ENCODE assay signal across 18 cellular contexts in genomic region chr5:15601274-15601673, GRCh38.
A peak's percentile ranks its signal among the peaks of the same experiment; 100 is the strongest.
DNase-seq lines count a peak whose midpoint lies in the region; ATAC-seq and TF ChIP-seq lines count a peak whose summit lies in the region.
"Had no signal": no experiment of that assay in that cellular context is flagged by ENCODE, and none has a peak within 500 bp of the region (broad histone marks: within the 10 kb centered on the region; RNA-seq: fewer than 3 reads in every experiment).

No MANE protein-coding gene starts in this region.

- no peaks in the 10 kb centered on the region for H3K4me1 ChIP-seq in colonic mucosa
- H3K4me1 ChIP-seq: Caco-2 had no signal

- H3K9me3 ChIP-seq in neural cell (ENCODE audit: low read length), result no peaks in the 10 kb centered on the region
- H3K9me3 ChIP-seq in colonic mucosa, result no peaks in the 10 kb centered on the region
- H3K9me3 ChIP-seq: Caco-2, left ventricle myocardium inferior had no signal

- peak; percentile 58 for TF ChIP-seq EP300 in neural cell (conservative IDR thresholded peaks at IDR 0.05; ENCODE audit: poor library complexity, severe bottlenecking)

- H3K4me3 Mint-ChIP-seq in WTC11, result no peak overlapping the region
- H3K4me3 Mint-ChIP-seq: activated CD8-positive, alpha-beta T cell treated with anti-CD3 and anti-CD28 coated beads for 36 hours; activated naive CD8-positive, alpha-beta T cell; activated T-cell treated with anti-CD3 and anti-CD28 coated beads, Interleukin-2, amount 50 U/mL, for 72 hours; naive B cell; T-helper 17 cell had no signal

- H4K20me1 ChIP-seq in neural cell (ENCODE audit: insufficient read depth), result no peaks in the 10 kb centered on the region

- no peak overlapping the region for H3K4me2 ChIP-seq in neural cell (ENCODE audit: low read length)
- H3K4me2 ChIP-seq: smooth muscle cell had no signal

- 0 out of 2 replicates have a peak, but pooled peaks cover 3% of the 10 kb centered on the region for H3K9me3 Mint-ChIP-seq in WTC11
- H3K9me3 Mint-ChIP-seq: activated CD8-positive, alpha-beta T cell treated with anti-CD3 and anti-CD28 coated beads for 36 hours had no signal

- no peaks in the 10 kb centered on the region for H3F3A ChIP-seq in neural cell (ENCODE audit: insufficient read depth, low read length, poor library complexity, severe bottlenecking)

- peak overlapping the region; percentile 35 for H3K4me3 ChIP-seq in neural cell (ENCODE audit: low read length)
- no peak overlapping the region for H3K4me3 ChIP-seq in colonic mucosa
- H3K4me3 ChIP-seq: left ventricle myocardium inferior, smooth muscle cell had no signal

- H3K9ac ChIP-seq in neural cell (ENCODE audit: low read length), result no peak overlapping the region
- no peak overlapping the region for H3K9ac ChIP-seq in colonic mucosa (ENCODE audit: low read depth in 2 of 2, low read length in 2 of 2)

- TF ChIP-seq CTCF in WTC11 (IDR thresholded peaks at IDR 0.05) (no peak), neural cell (IDR thresholded peaks at IDR 0.05; ENCODE audit: poor library complexity, severe bottlenecking) (peak; percentile 29), colonic mucosa (IDR thresholded peaks at IDR 0.05) (no peak)

- CTCF ChIA-PET in WTC11 (lab: Charles Lee), result no interaction called here

- H3K4me1 Mint-ChIP-seq in WTC11, result peaks cover 35% of the 10 kb centered on the region
- H3K4me1 Mint-ChIP-seq: naive B cell, T-helper 17 cell had no signal

- H3K27ac ChIP-seq in neural cell (ENCODE audit: low read length) (peak overlapping the region; percentile 31), colonic mucosa (no peak overlapping the region)
- H3K27ac ChIP-seq: left ventricle myocardium inferior had no signal

- H2AFZ ChIP-seq in neural cell (ENCODE audit: low read depth, low read length), result no peak overlapping the region

- H3K36me3 Mint-ChIP-seq in WTC11, result no peaks in the 10 kb centered on the region
- H3K36me3 Mint-ChIP-seq: activated naive CD8-positive, alpha-beta T cell; naive B cell had no signal

- H3K36me3 ChIP-seq in neural cell (ENCODE audit: insufficient read depth, low read length) (no peaks in the 10 kb centered on the region), colonic mucosa (no peaks in the 10 kb centered on the region)
- H3K36me3 ChIP-seq: left ventricle myocardium inferior had no signal

- no peaks in the 10 kb centered on the region for H3K79me2 ChIP-seq in neural cell (replicated peaks; ENCODE audit: insufficient read depth, low read length)

- H3K27me3 Mint-ChIP-seq in WTC11 (ENCODE audit: low read depth), result no peaks in the 10 kb centered on the region
- H3K27me3 Mint-ChIP-seq: activated CD8-positive, alpha-beta T cell treated with anti-CD3 and anti-CD28 coated beads for 36 hours; activated naive CD8-positive, alpha-beta T cell; naive B cell; T-helper 17 cell had no signal

- DNase-seq in DMS 273 treated with DMSO at 0.1 percent for 48 hours (lab: John Stamatoyannopoulos, UW) (peak; percentile 97), NAMALWA (ENCODE audit: low spot score) (peak; percentile 9), WTC11 (ENCODE audit: low spot score) (no peak), colonic mucosa (no peak), NCI-H1092 treated with DMSO at 0.1 percent for 48 hours (lab: John Stamatoyannopoulos, UW) (no peak)
- DNase-seq: activated CD8-positive, alpha-beta T cell treated with anti-CD3 and anti-CD28 coated beads for 36 hours; activated T-cell treated with anti-CD3 and anti-CD28 coated beads, Interleukin-2, amount 50 U/mL, for 72 hours; Caco-2; cortex of kidney; left ventricle myocardium inferior; MV-4-11; naive B cell; stimulated activated CD4-positive, alpha-beta T cell treated with anti-CD3 and anti-CD28 coated beads, Interleukin-4, amount 100 ng/mL, for 4 hours; T-helper 17 cell had no signal

- no peaks in the 10 kb centered on the region for H3K9me2 ChIP-seq in neural cell (ENCODE audit: insufficient read depth, low read length)

- no peaks in the 10 kb centered on the region for H3K27me3 ChIP-seq in neural cell (ENCODE audit: insufficient read depth, low read depth, low read length)
- no peaks in the 10 kb centered on the region for H3K27me3 ChIP-seq in colonic mucosa

- POLR2A ChIA-PET in WTC11 (lab: Charles Lee), result no interaction called here

- H3K27ac Mint-ChIP-seq in WTC11, result no peak overlapping the region; the same call in 1 of the 2 replicates
- H3K27ac Mint-ChIP-seq: activated CD8-positive, alpha-beta T cell treated with anti-CD3 and anti-CD28 coated beads for 36 hours; activated naive CD8-positive, alpha-beta T cell; activated T-cell treated with anti-CD3 and anti-CD28 coated beads, Interleukin-2, amount 50 U/mL, for 72 hours; naive B cell; T-helper 17 cell had no signal

- TF ChIP-seq RAD21 in neural cell (conservative IDR thresholded peaks at IDR 0.05), result peak; percentile 9

- intact Hi-C loops in colonic mucosa (cut with DNase I), result no loop called here

- peak; percentile 65 for ATAC-seq in WTC11
- ATAC-seq in GM21515 (IDR thresholded peaks at IDR 0.05; ENCODE audit: unreplicated experiment), result no peak
- ATAC-seq: activated CD8-positive, alpha-beta T cell treated with anti-CD3 and anti-CD28 coated beads for 36 hours; activated T-cell treated with anti-CD3 and anti-CD28 coated beads, Interleukin-2, amount 50 U/mL, for 72 hours; T-helper 17 cell had no signal

TF ChIP-seq in WTC11, 78 proteins besides CTCF, POLR2A, EP300 and RAD21 (continues in another document):
- no peak for TF ChIP-seq PREB (CRISPR knock-in tag; IDR thresholded peaks at IDR 0.05; ENCODE audit: borderline replicate concordance)
- TF ChIP-seq ZNF317 (CRISPR knock-in tag; IDR thresholded peaks at IDR 0.05; ENCODE audit: borderline replicate concordance, low read depth), result peak; percentile 95
- TF ChIP-seq TP53 (CRISPR knock-in tag; IDR thresholded peaks at IDR 0.05), result no peak
- TF ChIP-seq CREB1 (CRISPR knock-in tag; IDR thresholded peaks at IDR 0.05), result no peak

TF ChIP-seq in neural cell, 6 proteins besides CTCF, POLR2A, EP300 and RAD21:
- TF ChIP-seq EZH2 (IDR thresholded peaks at IDR 0.05; ENCODE audit: borderline replicate concordance, insufficient read depth, low read length, poor library complexity, severe bottlenecking) (no peak), POLR2AphosphoS5 (IDR thresholded peaks at IDR 0.05) (peak; percentile 15), MXI1 (conservative IDR thresholded peaks at IDR 0.05; ENCODE audit: poor library complexity, severe bottlenecking) (no peak), SMC3 (conservative IDR thresholded peaks at IDR 0.05; ENCODE audit: poor library complexity) (no peak), TAF1 (IDR thresholded peaks at IDR 0.05; ENCODE audit: low read depth) (no peak)

Comparison
In these comparisons a context has a peak if more than half of its experiments do, and no peak if none do; other contexts are left out.
1. DNase-seq: peak in DMS 273 treated with DMSO at 0.1 percent for 48 hours (single experiment) and NAMALWA (single experiment); none in WTC11 (single experiment), colonic mucosa (single experiment) and NCI-H1092 treated with DMSO at 0.1 percent for 48 hours (single experiment).